Comparison of ENCODE assay signal across 1 cellular context in genomic region chr3:15804553-15805095, GRCh38.
TF ChIP-seq lines count a peak whose summit lies in the region.

No MANE protein-coding gene starts in this region.

TF ChIP-seq in GM12878, 131 proteins besides CTCF, POLR2A, EP300 and RAD21 (continued from another document and continues in another):
- TF ChIP-seq POLR2AphosphoS5 (IDR thresholded peaks at IDR 0.05; ENCODE audit: low read length) (no peak; the same call in 1 of the 2 replicates), TARDBP (IDR thresholded peaks at IDR 0.05; ENCODE audit: borderline replicate concordance) (no peak), RBBP5 (conservative IDR thresholded peaks at IDR 0.05) (no peak), IRF4 (IDR thresholded peaks at IDR 0.05; ENCODE audit: low read depth, low read length) (no peak), KAT2A (conservative IDR thresholded peaks at IDR 0.05; ENCODE audit: control insufficient read depth, low read depth, low read length) (no peak), RELA (IDR thresholded peaks at IDR 0.05; ENCODE audit: borderline replicate concordance, partially characterized antibody) (no peak), ZNF274 (IDR thresholded peaks at IDR 0.05; ENCODE audit: insufficient read depth, insufficient read length) (no peak), ATF2 (IDR thresholded peaks at IDR 0.05; ENCODE audit: low read length) (peak; percentile 46), NR2C2 (IDR thresholded peaks at IDR 0.05; ENCODE audit: borderline replicate concordance, control insufficient read depth, insufficient read length, low read depth) (no peak), SMAD5 (IDR thresholded peaks at IDR 0.05; ENCODE audit: low read depth) (no peak), NFXL1 (IDR thresholded peaks at IDR 0.05; ENCODE audit: borderline replicate concordance) (no peak), ZNF207 (IDR thresholded peaks at IDR 0.05; ENCODE audit: borderline replicate concordance) (peak; percentile 68; the same call in 1 of the 2 replicates), CHD4 (IDR thresholded peaks at IDR 0.05) (no peak), RUNX3 (IDR thresholded peaks at IDR 0.05; ENCODE audit: low read length) (peak; percentile 98), NR2F1 (conservative IDR thresholded peaks at IDR 0.05) (no peak), ZNF384 (IDR thresholded peaks at IDR 0.05; ENCODE audit: borderline replicate concordance, low read depth, low read length) (no peak), KDM1A (IDR thresholded peaks at IDR 0.05; ENCODE audit: borderline replicate concordance) (no peak), YBX1 (IDR thresholded peaks at IDR 0.05) (0 out of 2 replicates have a peak, but pooled peaks have one; percentile 27), SP1 (IDR thresholded peaks at IDR 0.05; ENCODE audit: low read depth, low read length) (no peak), BCL11A (IDR thresholded peaks at IDR 0.05; ENCODE audit: low read depth, low read length) (peak; percentile 86), CREM (IDR thresholded peaks at IDR 0.05; ENCODE audit: low read depth) (peak; percentile 61; the same call in 1 of the 2 replicates), ETV6 (conservative IDR thresholded peaks at IDR 0.05 in 1 of 2, IDR thresholded peaks at IDR 0.05 in 1 of 2; ENCODE audit: borderline replicate concordance in 1 of 2, low read depth in 1 of 2) (no peak), NFYA (IDR thresholded peaks at IDR 0.05; ENCODE audit: borderline replicate concordance, low read depth, low read length) (no peak), ZSCAN29 (IDR thresholded peaks at IDR 0.05) (no peak), ZNF217 (IDR thresholded peaks at IDR 0.05) (no peak; the same call in 1 of the 2 replicates), MEF2B (IDR thresholded peaks at IDR 0.05; ENCODE audit: partially characterized antibody, poor library complexity, severe bottlenecking) (peak; percentile 26), ZBTB11 (CRISPR knock-in tag; IDR thresholded peaks at IDR 0.05) (no peak), SREBF1 (IDR thresholded peaks at IDR 0.05; ENCODE audit: low read length) (no peak), SIX5 (IDR thresholded peaks at IDR 0.05; ENCODE audit: low read depth, low read length, severe bottlenecking) (no peak), HDGF (IDR thresholded peaks at IDR 0.05) (peak; percentile 85; the same call in 1 of the 2 replicates), ZBED1 (IDR thresholded peaks at IDR 0.05; ENCODE audit: borderline replicate concordance) (no peak), NBN (IDR thresholded peaks at IDR 0.05) (peak; percentile 88), SRF (IDR thresholded peaks at IDR 0.05; ENCODE audit: low read depth in 2 of 2, low read length in 2 of 2) (no peak), TBL1XR1 (IDR thresholded peaks at IDR 0.05; ENCODE audit: low read depth, low read length) (no peak), CHD1 (IDR thresholded peaks at IDR 0.05; ENCODE audit: low read depth, low read length) (no peak), HDAC6 (IDR thresholded peaks at IDR 0.05; ENCODE audit: unreplicated experiment) (no peak), DPF2 (IDR thresholded peaks at IDR 0.05) (peak; percentile 78; the same call in 1 of the 2 replicates), SIN3A (IDR thresholded peaks at IDR 0.05; ENCODE audit: low read depth, low read length) (no peak), NR2C1 (IDR thresholded peaks at IDR 0.05) (no peak), HDAC2 (IDR thresholded peaks at IDR 0.05) (no peak), MEF2A (IDR thresholded peaks at IDR 0.05; ENCODE audit: insufficient read depth, low read depth, low read length) (0 out of 2 replicates have a peak, but pooled peaks have one; percentile 15), LARP7 (IDR thresholded peaks at IDR 0.05) (no peak), FOXK2 (IDR thresholded peaks at IDR 0.05) (no peak), BRCA1 (IDR thresholded peaks at IDR 0.05; ENCODE audit: low read depth, low read length) (no peak), TAF1 (IDR thresholded peaks at IDR 0.05; ENCODE audit: borderline replicate concordance, low read depth, low read length) (no peak)
- TF ChIP-seq, protein P1, sequence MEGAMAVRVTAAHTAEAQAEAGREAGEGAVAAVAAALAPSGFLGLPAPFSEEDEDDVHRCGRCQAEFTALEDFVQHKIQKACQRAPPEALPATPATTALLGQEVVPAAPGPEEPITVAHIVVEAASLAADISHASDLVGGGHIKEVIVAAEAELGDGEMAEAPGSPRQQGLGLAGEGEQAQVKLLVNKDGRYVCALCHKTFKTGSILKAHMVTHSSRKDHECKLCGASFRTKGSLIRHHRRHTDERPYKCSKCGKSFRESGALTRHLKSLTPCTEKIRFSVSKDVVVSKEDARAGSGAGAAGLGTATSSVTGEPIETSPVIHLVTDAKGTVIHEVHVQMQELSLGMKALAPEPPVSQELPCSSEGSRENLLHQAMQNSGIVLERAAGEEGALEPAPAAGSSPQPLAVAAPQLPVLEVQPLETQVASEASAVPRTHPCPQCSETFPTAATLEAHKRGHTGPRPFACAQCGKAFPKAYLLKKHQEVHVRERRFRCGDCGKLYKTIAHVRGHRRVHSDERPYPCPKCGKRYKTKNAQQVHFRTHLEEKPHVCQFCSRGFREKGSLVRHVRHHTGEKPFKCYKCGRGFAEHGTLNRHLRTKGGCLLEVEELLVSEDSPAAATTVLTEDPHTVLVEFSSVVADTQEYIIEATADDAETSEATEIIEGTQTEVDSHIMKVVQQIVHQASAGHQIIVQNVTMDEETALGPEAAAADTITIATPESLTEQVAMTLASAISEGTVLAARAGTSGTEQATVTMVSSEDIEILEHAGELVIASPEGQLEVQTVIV (IDR thresholded peaks at IDR 0.05; ENCODE audit: borderline replicate concordance, partially characterized antibody) = no peak
- TF ChIP-seq, protein P2, sequence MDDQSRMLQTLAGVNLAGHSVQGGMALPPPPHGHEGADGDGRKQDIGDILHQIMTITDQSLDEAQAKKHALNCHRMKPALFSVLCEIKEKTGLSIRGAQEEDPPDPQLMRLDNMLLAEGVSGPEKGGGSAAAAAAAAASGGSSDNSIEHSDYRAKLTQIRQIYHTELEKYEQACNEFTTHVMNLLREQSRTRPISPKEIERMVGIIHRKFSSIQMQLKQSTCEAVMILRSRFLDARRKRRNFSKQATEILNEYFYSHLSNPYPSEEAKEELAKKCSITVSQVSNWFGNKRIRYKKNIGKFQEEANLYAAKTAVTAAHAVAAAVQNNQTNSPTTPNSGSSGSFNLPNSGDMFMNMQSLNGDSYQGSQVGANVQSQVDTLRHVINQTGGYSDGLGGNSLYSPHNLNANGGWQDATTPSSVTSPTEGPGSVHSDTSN (IDR thresholded peaks at IDR 0.05; ENCODE audit: insufficient replicate concordance, low read depth, low read length) = no peak
- TF ChIP-seq, protein P3, sequence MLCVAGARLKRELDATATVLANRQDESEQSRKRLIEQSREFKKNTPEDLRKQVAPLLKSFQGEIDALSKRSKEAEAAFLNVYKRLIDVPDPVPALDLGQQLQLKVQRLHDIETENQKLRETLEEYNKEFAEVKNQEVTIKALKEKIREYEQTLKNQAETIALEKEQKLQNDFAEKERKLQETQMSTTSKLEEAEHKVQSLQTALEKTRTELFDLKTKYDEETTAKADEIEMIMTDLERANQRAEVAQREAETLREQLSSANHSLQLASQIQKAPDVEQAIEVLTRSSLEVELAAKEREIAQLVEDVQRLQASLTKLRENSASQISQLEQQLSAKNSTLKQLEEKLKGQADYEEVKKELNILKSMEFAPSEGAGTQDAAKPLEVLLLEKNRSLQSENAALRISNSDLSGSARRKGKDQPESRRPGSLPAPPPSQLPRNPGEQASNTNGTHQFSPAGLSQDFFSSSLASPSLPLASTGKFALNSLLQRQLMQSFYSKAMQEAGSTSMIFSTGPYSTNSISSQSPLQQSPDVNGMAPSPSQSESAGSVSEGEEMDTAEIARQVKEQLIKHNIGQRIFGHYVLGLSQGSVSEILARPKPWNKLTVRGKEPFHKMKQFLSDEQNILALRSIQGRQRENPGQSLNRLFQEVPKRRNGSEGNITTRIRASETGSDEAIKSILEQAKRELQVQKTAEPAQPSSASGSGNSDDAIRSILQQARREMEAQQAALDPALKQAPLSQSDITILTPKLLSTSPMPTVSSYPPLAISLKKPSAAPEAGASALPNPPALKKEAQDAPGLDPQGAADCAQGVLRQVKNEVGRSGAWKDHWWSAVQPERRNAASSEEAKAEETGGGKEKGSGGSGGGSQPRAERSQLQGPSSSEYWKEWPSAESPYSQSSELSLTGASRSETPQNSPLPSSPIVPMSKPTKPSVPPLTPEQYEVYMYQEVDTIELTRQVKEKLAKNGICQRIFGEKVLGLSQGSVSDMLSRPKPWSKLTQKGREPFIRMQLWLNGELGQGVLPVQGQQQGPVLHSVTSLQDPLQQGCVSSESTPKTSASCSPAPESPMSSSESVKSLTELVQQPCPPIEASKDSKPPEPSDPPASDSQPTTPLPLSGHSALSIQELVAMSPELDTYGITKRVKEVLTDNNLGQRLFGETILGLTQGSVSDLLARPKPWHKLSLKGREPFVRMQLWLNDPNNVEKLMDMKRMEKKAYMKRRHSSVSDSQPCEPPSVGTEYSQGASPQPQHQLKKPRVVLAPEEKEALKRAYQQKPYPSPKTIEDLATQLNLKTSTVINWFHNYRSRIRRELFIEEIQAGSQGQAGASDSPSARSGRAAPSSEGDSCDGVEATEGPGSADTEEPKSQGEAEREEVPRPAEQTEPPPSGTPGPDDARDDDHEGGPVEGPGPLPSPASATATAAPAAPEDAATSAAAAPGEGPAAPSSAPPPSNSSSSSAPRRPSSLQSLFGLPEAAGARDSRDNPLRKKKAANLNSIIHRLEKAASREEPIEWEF (IDR thresholded peaks at IDR 0.05; ENCODE audit: insufficient replicate concordance, low read depth, low read length) = no peak
- TF ChIP-seq, protein P4, sequence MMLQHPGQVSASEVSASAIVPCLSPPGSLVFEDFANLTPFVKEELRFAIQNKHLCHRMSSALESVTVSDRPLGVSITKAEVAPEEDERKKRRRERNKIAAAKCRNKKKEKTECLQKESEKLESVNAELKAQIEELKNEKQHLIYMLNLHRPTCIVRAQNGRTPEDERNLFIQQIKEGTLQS (IDR thresholded peaks at IDR 0.05; ENCODE audit: borderline replicate concordance, extremely low read depth, low read depth, low read length) = no peak
- TF ChIP-seq, protein P5, sequence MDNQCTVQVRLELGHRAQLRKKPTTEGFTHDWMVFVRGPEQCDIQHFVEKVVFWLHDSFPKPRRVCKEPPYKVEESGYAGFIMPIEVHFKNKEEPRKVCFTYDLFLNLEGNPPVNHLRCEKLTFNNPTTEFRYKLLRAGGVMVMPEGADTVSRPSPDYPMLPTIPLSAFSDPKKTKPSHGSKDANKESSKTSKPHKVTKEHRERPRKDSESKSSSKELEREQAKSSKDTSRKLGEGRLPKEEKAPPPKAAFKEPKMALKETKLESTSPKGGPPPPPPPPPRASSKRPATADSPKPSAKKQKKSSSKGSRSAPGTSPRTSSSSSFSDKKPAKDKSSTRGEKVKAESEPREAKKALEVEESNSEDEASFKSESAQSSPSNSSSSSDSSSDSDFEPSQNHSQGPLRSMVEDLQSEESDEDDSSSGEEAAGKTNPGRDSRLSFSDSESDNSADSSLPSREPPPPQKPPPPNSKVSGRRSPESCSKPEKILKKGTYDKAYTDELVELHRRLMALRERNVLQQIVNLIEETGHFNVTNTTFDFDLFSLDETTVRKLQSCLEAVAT (IDR thresholded peaks at IDR 0.05) = peak; percentile 93
- TF ChIP-seq, protein P6, sequence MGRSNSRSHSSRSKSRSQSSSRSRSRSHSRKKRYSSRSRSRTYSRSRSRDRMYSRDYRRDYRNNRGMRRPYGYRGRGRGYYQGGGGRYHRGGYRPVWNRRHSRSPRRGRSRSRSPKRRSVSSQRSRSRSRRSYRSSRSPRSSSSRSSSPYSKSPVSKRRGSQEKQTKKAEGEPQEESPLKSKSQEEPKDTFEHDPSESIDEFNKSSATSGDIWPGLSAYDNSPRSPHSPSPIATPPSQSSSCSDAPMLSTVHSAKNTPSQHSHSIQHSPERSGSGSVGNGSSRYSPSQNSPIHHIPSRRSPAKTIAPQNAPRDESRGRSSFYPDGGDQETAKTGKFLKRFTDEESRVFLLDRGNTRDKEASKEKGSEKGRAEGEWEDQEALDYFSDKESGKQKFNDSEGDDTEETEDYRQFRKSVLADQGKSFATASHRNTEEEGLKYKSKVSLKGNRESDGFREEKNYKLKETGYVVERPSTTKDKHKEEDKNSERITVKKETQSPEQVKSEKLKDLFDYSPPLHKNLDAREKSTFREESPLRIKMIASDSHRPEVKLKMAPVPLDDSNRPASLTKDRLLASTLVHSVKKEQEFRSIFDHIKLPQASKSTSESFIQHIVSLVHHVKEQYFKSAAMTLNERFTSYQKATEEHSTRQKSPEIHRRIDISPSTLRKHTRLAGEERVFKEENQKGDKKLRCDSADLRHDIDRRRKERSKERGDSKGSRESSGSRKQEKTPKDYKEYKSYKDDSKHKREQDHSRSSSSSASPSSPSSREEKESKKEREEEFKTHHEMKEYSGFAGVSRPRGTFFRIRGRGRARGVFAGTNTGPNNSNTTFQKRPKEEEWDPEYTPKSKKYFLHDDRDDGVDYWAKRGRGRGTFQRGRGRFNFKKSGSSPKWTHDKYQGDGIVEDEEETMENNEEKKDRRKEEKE (IDR thresholded peaks at IDR 0.05) = no peak
